ENCODE assay signal across 18 cellular contexts in genomic region chr11:115291391-115291744, GRCh38.
A peak's percentile ranks its signal among the peaks of the same experiment; 100 is the strongest.
DNase-seq lines count a peak whose midpoint lies in the region; ATAC-seq and TF ChIP-seq lines count a peak whose summit lies in the region.
"Had no signal": no experiment of that assay in that cellular context is flagged by ENCODE, and none has a peak within 500 bp of the region (broad histone marks: within the 10 kb centered on the region; RNA-seq: fewer than 3 reads in every experiment).

No MANE protein-coding gene starts in this region.

- H3K9me3 ChIP-seq in SK-N-SH (no peaks in the 10 kb centered on the region), mammary epithelial cell (replicated peaks; ENCODE audit: insufficient read depth, low read length) (no peaks in the 10 kb centered on the region)

- no TSS peak for BruUV-seq in mammary epithelial cell (replicated peaks; lab: Mats Ljungman, UMichigan)

- no peaks in the 10 kb centered on the region for H3K36me3 Mint-ChIP-seq in brain
- peaks cover 3% of the 10 kb centered on the region for H3K36me3 Mint-ChIP-seq in nephron (ENCODE audit: low read depth)
- H3K36me3 Mint-ChIP-seq in type B pancreatic cell, result peaks cover 9% of the 10 kb centered on the region
- H3K36me3 Mint-ChIP-seq: CD14-positive monocyte had no signal

- POLR2A ChIA-PET in SK-N-SH (lab: Yijun Ruan, JAX), result interaction anchor here (0.7 to 1.5 kb wide), 2 partner anchors 14 to 22 kb away, joined by 4 read pairs; no protein-coding TSS in a partner anchor

- H3K4me1 ChIP-seq in SK-N-SH (ENCODE audit: control insufficient read depth in 1 of 2, insufficient read depth in 2 of 2, low read depth in 1 of 2, low read length in 1 of 2), result peaks cover 5 to 48% of the 10 kb centered on the region in 2 experiments; a peak in 3 of 4 replicates
- H3K4me1 ChIP-seq in mammary epithelial cell (ENCODE audit: insufficient read depth, low read length), result no peaks in the 10 kb centered on the region

- TF ChIP-seq CTCF in SK-N-SH (IDR thresholded peaks at IDR 0.05) (no peak), brain (conservative IDR thresholded peaks at IDR 0.05) (no peak), nephron (IDR thresholded peaks at IDR 0.05; ENCODE audit: unreplicated experiment in 3 of 3) (no peak), type B pancreatic cell (conservative IDR thresholded peaks at IDR 0.05) (no peak), mammary epithelial cell (conservative IDR thresholded peaks at IDR 0.05 in 1 of 2, IDR thresholded peaks at IDR 0.05 in 1 of 2; ENCODE audit: extremely low read depth in 1 of 2, insufficient read depth in 1 of 2, low read depth in 1 of 2, low read length in 2 of 2) (no peak)

- H4K20me1 ChIP-seq in SK-N-SH (ENCODE audit: insufficient read depth), result no peaks in the 10 kb centered on the region
- no peaks in the 10 kb centered on the region for H4K20me1 ChIP-seq in mammary epithelial cell (ENCODE audit: insufficient read depth, low read length)

- no peaks in the 10 kb centered on the region for H3F3A ChIP-seq in SK-N-SH (replicated peaks; ENCODE audit: insufficient read depth)

- H3K4me1 Mint-ChIP-seq in brain, result peaks cover 64% of the 10 kb centered on the region
- peaks cover 34% of the 10 kb centered on the region for H3K4me1 Mint-ChIP-seq in nephron
- H3K4me1 Mint-ChIP-seq in type B pancreatic cell (ENCODE audit: unreplicated experiment), result peaks cover 55% of the 10 kb centered on the region
- H3K4me1 Mint-ChIP-seq: CD14-positive monocyte had no signal

- peaks cover 3% of the 10 kb centered on the region for H3K27me3 Mint-ChIP-seq in brain
- H3K27me3 Mint-ChIP-seq in nephron (ENCODE audit: low read depth), result peaks cover 4% of the 10 kb centered on the region
- H3K27me3 Mint-ChIP-seq in type B pancreatic cell, result no peaks in the 10 kb centered on the region

- no peaks in the 10 kb centered on the region for H3K9me2 ChIP-seq in SK-N-SH

- H3K27ac ChIP-seq in SK-N-SH (ENCODE audit: low read depth in 2 of 2, low read length in 1 of 2), result peak overlapping the region in 1 of 2 experiments; percentile 95; a peak in 2 of 4 replicates
- no peak overlapping the region for H3K27ac ChIP-seq in mammary epithelial cell (ENCODE audit: insufficient read depth, low read depth, low read length)
- H3K27ac ChIP-seq: KMS-11, PC-9 had no signal

- no peak for TF ChIP-seq RAD21 in SK-N-SH (IDR thresholded peaks at IDR 0.05; ENCODE audit: low read length)

- H3K27me3 ChIP-seq in SK-N-SH (ENCODE audit: insufficient read depth), result no peaks in the 10 kb centered on the region
- H3K27me3 ChIP-seq in mammary epithelial cell (ENCODE audit: insufficient read depth, low read length), result no peaks in the 10 kb centered on the region

- peak; percentile 42 for DNase-seq in SK-N-SH
- no peak for DNase-seq in type B pancreatic cell (ENCODE audit: extremely low spot score, unreplicated experiment)
- no peak for DNase-seq in mammary epithelial cell
- no peak for DNase-seq in GM19238 (ENCODE audit: insufficient read length, low spot score)
- DNase-seq: GF-D8, IMR-90, MV-4-11, NCI-H1105 treated with DMSO at 0.1 percent for 48 hours, NCI-H1694, NCI-H748 treated with DMSO at 0.1 percent for 48 hours, PC-9, RPMI8226, SIG-M5 had no signal

- H3K79me2 ChIP-seq in SK-N-SH (ENCODE audit: insufficient read depth) (no peaks in the 10 kb centered on the region), mammary epithelial cell (ENCODE audit: insufficient read depth, low read length) (peaks cover 6% of the 10 kb centered on the region)

- H3K36me3 ChIP-seq in SK-N-SH (replicated peaks in 1 of 2; ENCODE audit: control insufficient read depth in 1 of 2, insufficient read depth in 2 of 2, low read length in 1 of 2), result no peaks in the 10 kb centered on the region
- no peaks in the 10 kb centered on the region for H3K36me3 ChIP-seq in mammary epithelial cell (ENCODE audit: insufficient read depth, low read length)

- CTCF ChIA-PET in SK-N-SH (lab: Yijun Ruan, JAX), result interaction anchor here (1.0 to 3.0 kb wide), 7 partner anchors 9 to 517 kb away, joined by 3 to 13 read pairs (median 4); no protein-coding TSS in a partner anchor
- CTCF ChIA-PET in mammary epithelial cell (lab: Charles Lee; ENCODE audit: low non-redundant PET), result no interaction called here

- in situ Hi-C loops in mammary epithelial cell (cut with MboI; ENCODE audit: low sequenced_read_pairs in 2 of 2), result no loop called here

- H3K9ac ChIP-seq in SK-N-SH (no peak overlapping the region), mammary epithelial cell (ENCODE audit: insufficient read depth, low read length) (no peak overlapping the region)
- H3K9ac ChIP-seq: KMS-11 had no signal

- H3K4me2 ChIP-seq in SK-N-SH (no peak overlapping the region), mammary epithelial cell (ENCODE audit: insufficient read depth, low read depth, low read length) (no peak overlapping the region)
- H3K4me2 ChIP-seq: KMS-11, PC-9 had no signal

- no peak; the same call in 2 of the 3 replicates for ATAC-seq in SK-N-SH treated with all-trans-retinoic acid at 6 μM for 48 hours

- H3K9me3 Mint-ChIP-seq in brain (no peaks in the 10 kb centered on the region), nephron (no peaks in the 10 kb centered on the region), type B pancreatic cell (no peaks in the 10 kb centered on the region)

- TF ChIP-seq EP300 in SK-N-SH (IDR thresholded peaks at IDR 0.05; ENCODE audit: borderline replicate concordance in 1 of 2, low read depth in 1 of 2, low read length in 1 of 2), result no peak

- H2AFZ ChIP-seq in SK-N-SH (ENCODE audit: low read depth) (no peak overlapping the region), mammary epithelial cell (ENCODE audit: low read depth, low read length) (no peak overlapping the region)
- H2AFZ ChIP-seq: PC-9 had no signal

- H3K4me3 ChIP-seq in SK-N-SH (ENCODE audit: low read depth in 2 of 2, low read length in 1 of 2) (no peak overlapping the region), mammary epithelial cell (replicated peaks in 1 of 3; ENCODE audit: insufficient read depth in 1 of 3, low read depth in 2 of 3, low read length in 3 of 3) (no peak overlapping the region)
- H3K4me3 ChIP-seq: PC-9 had no signal

- 34% methylated on average over 3 of the region's 3 CpGs for WGBS in SK-N-SH (ENCODE audit: low lambda C conversion rate)
- WGBS in mammary epithelial cell (ENCODE audit: low coverage, missing lambda C conversion rate), result 97% methylated on average over 3 of the region's 3 CpGs

- H3K4me3 Mint-ChIP-seq in brain, result peak overlapping the region in 3 of 5 experiments; percentile 1 to 54 (median 17)
- H3K4me3 Mint-ChIP-seq in nephron, result no peak overlapping the region
- H3K4me3 Mint-ChIP-seq in type B pancreatic cell, result peak overlapping the region; percentile 30
- H3K4me3 Mint-ChIP-seq: CD14-positive monocyte had no signal

- intact Hi-C loops in mammary epithelial cell (cut with micrococcal nuclease), result no loop called here

- dilution Hi-C loops in mammary epithelial cell (cut with HindIII; ENCODE audit: low sequenced_read_pairs), result no loop called here

- H3K27ac Mint-ChIP-seq in brain (peak overlapping the region; percentile 18 to 92 (median 81)), nephron (peak overlapping the region in 2 of 3 experiments; percentile 48 to 52), type B pancreatic cell (no peak overlapping the region)

TF ChIP-seq in SK-N-SH, 30 proteins besides CTCF, POLR2A, EP300 and RAD21:
- TF ChIP-seq GABPA (IDR thresholded peaks at IDR 0.05; ENCODE audit: low read depth) (no peak), RCOR1 (IDR thresholded peaks at IDR 0.05; ENCODE audit: low read length) (0 out of 2 replicates have a peak, but pooled peaks have one; percentile 36), FOXM1 (IDR thresholded peaks at IDR 0.05; ENCODE audit: low read depth) (no peak), NFIC (IDR thresholded peaks at IDR 0.05; ENCODE audit: borderline replicate concordance) (no peak), TEAD4 (IDR thresholded peaks at IDR 0.05; ENCODE audit: borderline replicate concordance, insufficient read depth) (no peak), SMC3 (IDR thresholded peaks at IDR 0.05; ENCODE audit: low read depth, low read length) (no peak)

TF ChIP-seq in SK-N-SH treated with all-trans-retinoic acid at 6 μM for 48 hours, 23 proteins besides CTCF, POLR2A, EP300 and RAD21 (continues in another document):
- TF ChIP-seq CREB5 (CRISPR knock-in tag; IDR thresholded peaks at IDR 0.05; ENCODE audit: low read depth) (no peak), TCF4 (CRISPR knock-in tag; IDR thresholded peaks at IDR 0.05; ENCODE audit: borderline replicate concordance) (no peak), BACH2 (CRISPR knock-in tag; IDR thresholded peaks at IDR 0.05; ENCODE audit: borderline replicate concordance) (no peak), PATZ1 (CRISPR knock-in tag; IDR thresholded peaks at IDR 0.05; ENCODE audit: borderline replicate concordance) (no peak), OSR1 (CRISPR knock-in tag; IDR thresholded peaks at IDR 0.05) (no peak)

Comparison
In these comparisons a context has a peak if more than half of its experiments do, and no peak if none do; other contexts are left out.
1. H3K4me3 Mint-ChIP-seq: peak in brain (3 of 5) and type B pancreatic cell (single experiment); none in nephron (0 of 3).